In the genomic region with DNA sequence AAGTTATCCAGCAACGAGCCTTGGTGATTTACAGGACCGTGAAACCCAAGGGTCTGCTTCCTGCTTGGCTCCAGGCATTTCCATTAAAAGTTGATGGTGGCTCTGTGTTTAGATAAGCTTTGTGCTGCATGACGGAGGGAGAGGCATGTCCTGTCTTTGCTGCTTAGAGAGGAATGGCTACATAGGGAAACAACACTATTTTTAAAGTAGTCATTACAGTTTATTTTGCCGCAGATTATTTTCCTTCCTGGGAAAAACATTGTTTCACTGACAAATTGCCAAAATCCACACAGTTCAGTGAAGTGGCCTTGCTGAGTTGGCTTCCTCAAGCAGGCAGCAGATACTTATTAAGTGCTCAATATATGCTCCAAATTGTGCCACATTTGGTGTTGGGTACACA, we compare ENCODE assay signal across 27 cellular contexts.
"Had no signal": no experiment of that assay in that cellular context is flagged by ENCODE, and none has a peak within 500 bp of the region (broad histone marks: within the 10 kb centered on the region; RNA-seq: fewer than 3 reads in every experiment).

No MANE protein-coding gene starts in this region.

- H3K36me3 Mint-ChIP-seq: activated CD8-positive, alpha-beta memory T cell treated with anti-CD3 and anti-CD28 coated beads, Interleukin-2, amount 10 ng/mL, durations not matched to agents 7 days and 5 days; activated naive CD4-positive, alpha-beta T cell treated with anti-CD3 and anti-CD28 coated beads, Interleukin-2, amount 50 U/mL, for 24 hours; mesothelial cell of epicardium; naive thymus-derived CD8-positive, alpha-beta T cell; T-cell had no signal

- H3K27ac Mint-ChIP-seq: activated CD4-positive, alpha-beta T cell treated with anti-CD3 and anti-CD28 coated beads, Interleukin-2, amount 10 ng/mL, durations not matched to agents 7 days and 5 days; activated CD8-positive, alpha-beta memory T cell treated with anti-CD3 and anti-CD28 coated beads, Interleukin-2, amount 10 ng/mL, durations not matched to agents 7 days and 5 days; activated CD8-positive, alpha-beta T cell treated with anti-CD3 and anti-CD28 coated beads for 36 hours; activated naive CD4-positive, alpha-beta T cell treated with anti-CD3 and anti-CD28 coated beads, Interleukin-2, amount 50 U/mL, for 24 hours; activated T-helper 1 cell treated with anti-CD3 and anti-CD28 coated beads, Interleukin-12 subunit alpha, Interleukin-12 subunit beta, Interleukin-2, Interleukin-4 antibody, amounts not matched to agents 30 ng/mL and 10 ng/mL and 1 ng/mL, durations not matched to agents 14 hours and 24 hours and 36 hours; mesothelial cell of epicardium; naive thymus-derived CD8-positive, alpha-beta T cell; progenitor cell of endocrine pancreas; stimulated activated naive CD8-positive, alpha-beta T cell treated with anti-CD3 and anti-CD28 coated beads, Interleukin-15, Interleukin-2, amounts not matched to agents 100 ng/mL and 50 ng/mL, for 24 hours; T-cell; T-helper 2 cell treated with Interferon-gamma antibody and Interleukin-4, amounts not matched to agents 5 μg/mL and 100 μg/mL, for 36 hours had no signal

- FAIRE-seq: bronchial epithelial cell, keratinocyte, TTC549 had no signal

- H3K4me1 Mint-ChIP-seq: activated CD4-positive, alpha-beta T cell treated with anti-CD3 and anti-CD28 coated beads, Interleukin-2, amount 10 ng/mL, durations not matched to agents 7 days and 5 days; activated CD8-positive, alpha-beta memory T cell treated with anti-CD3 and anti-CD28 coated beads, Interleukin-2, amount 10 ng/mL, durations not matched to agents 7 days and 5 days; activated naive CD4-positive, alpha-beta T cell treated with anti-CD3 and anti-CD28 coated beads, Interleukin-2, amount 50 U/mL, for 24 hours; mesothelial cell of epicardium; naive thymus-derived CD8-positive, alpha-beta T cell; T-cell had no signal

- H3K9me3 ChIP-seq: uterus had no signal

- H3K9me3 Mint-ChIP-seq: activated CD4-positive, alpha-beta T cell treated with anti-CD3 and anti-CD28 coated beads, Interleukin-2, amount 10 ng/mL, durations not matched to agents 7 days and 5 days; activated CD8-positive, alpha-beta T cell treated with anti-CD3 and anti-CD28 coated beads for 36 hours; activated naive CD4-positive, alpha-beta T cell treated with anti-CD3 and anti-CD28 coated beads, Interleukin-2, amount 50 U/mL, for 24 hours; activated T-helper 1 cell treated with anti-CD3 and anti-CD28 coated beads, Interleukin-12 subunit alpha, Interleukin-12 subunit beta, Interleukin-2, Interleukin-4 antibody, amounts not matched to agents 30 ng/mL and 10 ng/mL and 1 ng/mL, durations not matched to agents 14 hours and 24 hours and 36 hours; mesothelial cell of epicardium; naive thymus-derived CD8-positive, alpha-beta T cell; stimulated activated naive CD8-positive, alpha-beta T cell treated with anti-CD3 and anti-CD28 coated beads, Interleukin-15, Interleukin-2, amounts not matched to agents 100 ng/mL and 50 ng/mL, for 24 hours; T-cell; T-helper 2 cell treated with Interferon-gamma antibody and Interleukin-4, amounts not matched to agents 5 μg/mL and 100 μg/mL, for 36 hours had no signal

- H3K4me3 ChIP-seq: uterus had no signal

- H3K4me1 ChIP-seq: uterus had no signal

- H3K27me3 Mint-ChIP-seq: activated CD4-positive, alpha-beta T cell treated with anti-CD3 and anti-CD28 coated beads, Interleukin-2, amount 10 ng/mL, durations not matched to agents 7 days and 5 days; activated CD8-positive, alpha-beta memory T cell treated with anti-CD3 and anti-CD28 coated beads, Interleukin-2, amount 10 ng/mL, durations not matched to agents 7 days and 5 days; activated CD8-positive, alpha-beta T cell treated with anti-CD3 and anti-CD28 coated beads for 36 hours; progenitor cell of endocrine pancreas; stimulated activated naive CD8-positive, alpha-beta T cell treated with anti-CD3 and anti-CD28 coated beads, Interleukin-15, Interleukin-2, amounts not matched to agents 100 ng/mL and 50 ng/mL, for 24 hours; T-cell had no signal

- H3K27me3 ChIP-seq: uterus had no signal

- H3K4me3 Mint-ChIP-seq: activated CD4-positive, alpha-beta T cell treated with anti-CD3 and anti-CD28 coated beads, Interleukin-2, amount 10 ng/mL, durations not matched to agents 7 days and 5 days; activated CD8-positive, alpha-beta memory T cell treated with anti-CD3 and anti-CD28 coated beads, Interleukin-2, amount 10 ng/mL, durations not matched to agents 7 days and 5 days; activated CD8-positive, alpha-beta T cell treated with anti-CD3 and anti-CD28 coated beads for 36 hours; activated naive CD4-positive, alpha-beta T cell treated with anti-CD3 and anti-CD28 coated beads, Interleukin-2, amount 50 U/mL, for 24 hours; activated T-helper 1 cell treated with anti-CD3 and anti-CD28 coated beads, Interleukin-12 subunit alpha, Interleukin-12 subunit beta, Interleukin-2, Interleukin-4 antibody, amounts not matched to agents 30 ng/mL and 10 ng/mL and 1 ng/mL, durations not matched to agents 14 hours and 24 hours and 36 hours; mesothelial cell of epicardium; naive thymus-derived CD8-positive, alpha-beta T cell; stimulated activated naive CD8-positive, alpha-beta T cell treated with anti-CD3 and anti-CD28 coated beads, Interleukin-15, Interleukin-2, amounts not matched to agents 100 ng/mL and 50 ng/mL, for 24 hours; T-cell; T-helper 2 cell treated with Interferon-gamma antibody and Interleukin-4, amounts not matched to agents 5 μg/mL and 100 μg/mL, for 36 hours had no signal

- DNase-seq: activated CD4-positive, alpha-beta T cell treated with anti-CD3 and anti-CD28 coated beads, Interleukin-2, amount 10 ng/mL, durations not matched to agents 7 days and 5 days; activated CD4-positive, CD25-positive, alpha-beta regulatory T cell treated with anti-CD3 and anti-CD28 coated beads, Interleukin-2, amount 50 U/mL, for 72 hours; activated CD8-positive, alpha-beta memory T cell treated with anti-CD3 and anti-CD28 coated beads, Interleukin-2, amount 10 ng/mL, durations not matched to agents 7 days and 5 days; activated CD8-positive, alpha-beta T cell treated with anti-CD3 and anti-CD28 coated beads for 36 hours; activated gamma-delta T cell; activated T-cell treated with anti-CD3 and anti-CD28 coated beads for 4 hours; anterior cingulate cortex; cerebellar nuclear complex; cortex of kidney; foreskin fibroblast; naive thymus-derived CD8-positive, alpha-beta T cell; retina; stimulated activated CD4-positive, alpha-beta T cell treated with anti-CD3 and anti-CD28 coated beads, Interleukin-1b, Interleukin-23, amount 100 ng/mL, for 48 hours; T-cell; trophoblast cell; uterus; WERI-Rb-1 had no signal

- H3K27ac ChIP-seq: uterus, WERI-Rb-1 had no signal

- ATAC-seq: activated CD8-positive, alpha-beta memory T cell treated with anti-CD3 and anti-CD28 coated beads, Interleukin-2, amount 10 ng/mL, durations not matched to agents 7 days and 5 days; activated CD8-positive, alpha-beta T cell treated with anti-CD3 and anti-CD28 coated beads for 36 hours; left lobe of liver; naive thymus-derived CD8-positive, alpha-beta T cell; T-cell had no signal

- H3K36me3 ChIP-seq: uterus, WERI-Rb-1 had no signal
